In the genomic region with DNA sequence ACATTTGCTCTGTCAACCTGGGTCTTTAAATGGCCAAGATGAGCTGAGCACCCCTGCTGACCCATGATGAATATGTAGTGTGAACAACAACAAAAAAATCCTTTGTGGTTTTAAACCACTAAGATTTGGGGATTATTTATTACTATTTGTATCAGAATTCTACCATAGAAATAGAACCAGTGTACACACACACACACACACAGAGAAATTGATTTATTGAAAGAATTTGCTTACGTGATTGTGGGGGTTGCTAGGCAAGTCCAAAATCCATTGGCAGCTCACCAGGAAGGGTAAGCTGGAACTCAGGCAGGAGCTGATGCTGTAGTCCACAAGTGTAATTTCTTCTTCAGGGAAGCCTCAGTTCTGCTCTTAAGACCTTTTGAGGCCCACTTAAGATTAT, we compare ENCODE assay signal across 21 cellular contexts.
DNase-seq lines count a peak whose midpoint lies in the region; ATAC-seq and TF ChIP-seq lines count a peak whose summit lies in the region.
"Had no signal": no experiment of that assay in that cellular context is flagged by ENCODE, and none has a peak within 500 bp of the region (broad histone marks: within the 10 kb centered on the region; RNA-seq: fewer than 3 reads in every experiment).

No MANE protein-coding gene starts in this region.

- in situ Hi-C loops in astrocyte of the spinal cord (cut with HindIII; ENCODE audit: low sequenced_read_pairs): no loop called here

- H3K4me3 Mint-ChIP-seq in activated naive CD4-positive, alpha-beta T cell treated with anti-CD3 and anti-CD28 coated beads for 36 hours: no peak overlapping the region
- H3K4me3 Mint-ChIP-seq: HFFc6 had no signal

- H3K27ac Mint-ChIP-seq in activated naive CD4-positive, alpha-beta T cell treated with anti-CD3 and anti-CD28 coated beads for 36 hours: no peak overlapping the region
- H3K27ac Mint-ChIP-seq: HFFc6 had no signal

- H3K4me1 Mint-ChIP-seq in activated naive CD4-positive, alpha-beta T cell treated with anti-CD3 and anti-CD28 coated beads for 36 hours (ENCODE audit: low read depth): no peaks in the 10 kb centered on the region

- H3K9me3 Mint-ChIP-seq in activated naive CD4-positive, alpha-beta T cell treated with anti-CD3 and anti-CD28 coated beads for 36 hours: no peaks in the 10 kb centered on the region

- H3K4me3 ChIP-seq in astrocyte of the spinal cord (ENCODE audit: low read depth, low read length): no peak overlapping the region
- H3K4me3 ChIP-seq: K562 had no signal

- DNase-seq in AG08395 (ENCODE audit: low spot score) (peak; percentile 39), M059J (ENCODE audit: low read depth) (peak; percentile 2), astrocyte of the spinal cord (ENCODE audit: low read depth, low spot score) (peak; percentile 55), myocyte (ENCODE audit: low read depth) (peak; percentile 13)
- no peak for DNase-seq in activated naive CD4-positive, alpha-beta T cell treated with anti-CD3 and anti-CD28 coated beads for 36 hours
- no peak for DNase-seq in activated CD8-positive, alpha-beta memory T cell treated with anti-CD3 and anti-CD28 coated beads, Interleukin-2, amount 50 U/mL, for 4 hours
- DNase-seq: BE2C; DMS53; GF-D8; H7; HFFc6; NCI-H1105; NCI-H146; NCI-H2029; NCI-H2227 treated with DMSO at 0.1 percent for 48 hours; NCI-H510A; NK-92 treated with Interleukin-12 subunit alpha and Interleukin-12 subunit beta, amount 100 ng/mL, for 24 hours had no signal

- H3K36me3 Mint-ChIP-seq in activated naive CD4-positive, alpha-beta T cell treated with anti-CD3 and anti-CD28 coated beads for 36 hours (ENCODE audit: low read depth): no peaks in the 10 kb centered on the region

- peaks cover 3% of the 10 kb centered on the region for H3K27me3 Mint-ChIP-seq in activated naive CD4-positive, alpha-beta T cell treated with anti-CD3 and anti-CD28 coated beads for 36 hours (ENCODE audit: low read depth)

- intact Hi-C loops in activated naive CD4-positive, alpha-beta T cell treated with anti-CD3 and anti-CD28 coated beads for 36 hours (cut with micrococcal nuclease): no loop called here

- no peak for ATAC-seq in HG03469 (IDR thresholded peaks at IDR 0.05; ENCODE audit: unreplicated experiment)
- ATAC-seq: HepG2, K562, Panc1 had no signal

- CTCF ChIA-PET in activated naive CD4-positive, alpha-beta T cell treated with anti-CD3 and anti-CD28 coated beads for 36 hours (lab: Charles Lee): no interaction called here

- no peak for TF ChIP-seq CTCF in astrocyte of the spinal cord (IDR thresholded peaks at IDR 0.05; ENCODE audit: low read depth, low read length)

Comparison
In these comparisons a context has a peak if more than half of its experiments do, and no peak if none do; other contexts are left out.
1. DNase-seq: peak in AG08395 (single experiment), M059J (single experiment), astrocyte of the spinal cord (single experiment) and myocyte (single experiment); none in activated naive CD4-positive, alpha-beta T cell treated with anti-CD3 and anti-CD28 coated beads for 36 hours (single experiment) and activated CD8-positive, alpha-beta memory T cell treated with anti-CD3 and anti-CD28 coated beads, Interleukin-2, amount 50 U/mL, for 4 hours (single experiment).